13 cellular contexts compared by ENCODE assay signal in the genomic region with DNA sequence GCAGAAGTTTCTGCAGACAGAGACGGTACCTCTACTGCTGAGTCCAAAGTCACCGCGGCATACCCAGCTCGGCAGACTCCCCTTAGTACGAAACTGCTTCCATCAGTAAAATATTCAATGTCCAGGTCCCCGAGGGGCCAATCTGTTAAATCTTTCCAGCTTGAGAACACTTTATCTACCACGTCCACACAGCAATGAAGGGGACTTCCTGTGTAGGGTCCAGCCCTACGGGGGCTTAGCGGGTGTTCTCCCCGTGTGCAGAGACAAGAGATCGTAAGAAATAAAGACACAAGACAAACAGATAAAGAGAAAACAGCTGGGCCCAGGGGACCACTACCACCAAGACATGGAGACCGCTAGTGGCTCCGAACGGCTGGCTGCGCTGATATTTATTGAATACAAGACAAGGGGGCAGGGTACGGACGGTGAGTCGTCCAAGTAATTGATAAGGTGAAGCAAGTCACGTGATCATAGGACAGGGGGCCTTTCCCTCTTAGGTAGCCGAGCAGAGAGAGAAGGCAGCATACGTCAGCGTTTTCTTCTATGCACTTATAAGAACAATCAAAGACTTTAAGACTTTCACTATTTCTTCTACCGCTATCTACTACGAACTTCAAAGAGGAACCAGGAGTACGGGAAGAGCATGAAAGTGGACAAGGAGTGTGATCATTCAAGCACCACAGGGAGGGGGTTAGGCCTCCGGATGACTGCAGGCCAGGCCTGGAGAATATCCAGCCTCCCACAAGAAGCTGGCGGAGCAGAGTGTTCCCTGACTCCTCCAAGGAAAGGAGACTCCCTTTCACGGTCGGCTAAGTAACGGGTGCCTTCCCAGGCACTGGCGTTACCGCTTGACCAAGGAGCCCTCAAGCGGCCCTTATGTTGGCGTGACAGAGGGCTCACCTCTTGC. TPM values are rescaled to one million over a fixed set of nuclear protein-coding genes. Genes with fewer than 3 reads are reported as not detected.
DNase-seq lines count a peak whose midpoint lies in the region; ATAC-seq and TF ChIP-seq lines count a peak whose summit lies in the region.
"Not testable (repeated sequence)": the region's sequence is repeated elsewhere in the genome, so short reads cannot be mapped to it uniquely, and the experiment has no call there.
"Had no signal": no experiment of that assay in that cellular context is flagged by ENCODE, and none has a peak within 500 bp of the region (broad histone marks: within the 10 kb centered on the region; RNA-seq: fewer than 3 reads in every experiment).

No MANE protein-coding gene starts in this region.

- peak overlapping the region; percentile 42 for H3K27ac ChIP-seq in KOPT-K1 (ENCODE audit: low read depth, low read length, poor library complexity, severe bottlenecking)
- peak overlapping the region; percentile 79 for H3K27ac ChIP-seq in cardiac muscle cell
- not testable (repeated sequence) for H3K27ac ChIP-seq in mesenchymal stem cell (ENCODE audit: low read length, poor library complexity, severe bottlenecking)
- peak overlapping the region; percentile 5 for H3K27ac ChIP-seq in parathyroid adenoma
- peak overlapping the region; percentile 95 for H3K27ac ChIP-seq in stomach smooth muscle (ENCODE audit: low read length)

- not testable (repeated sequence) for H2BK5ac ChIP-seq in mesenchymal stem cell (ENCODE audit: low read depth, low read length, poor library complexity, severe bottlenecking)

- H3K23ac ChIP-seq in mesenchymal stem cell (ENCODE audit: low read length in 2 of 2), result not testable (repeated sequence)

- H3K27me3 ChIP-seq in cardiac muscle cell; mesenchymal stem cell (ENCODE audit: control insufficient read depth in 1 of 2, insufficient read depth in 1 of 2, low read length in 2 of 2); parathyroid adenoma (ENCODE audit: control insufficient read depth, insufficient read depth, low read length); stomach smooth muscle (ENCODE audit: control insufficient read depth in 1 of 2, insufficient read depth in 2 of 2, low read length in 2 of 2): not testable (repeated sequence)

- not testable (repeated sequence) for H3K79me1 ChIP-seq in mesenchymal stem cell (replicated peaks; ENCODE audit: low read length, poor library complexity, severe bottlenecking)

- H2BK12ac ChIP-seq in mesenchymal stem cell (ENCODE audit: low read length in 2 of 2), result peak overlapping the region in 1 of 2 experiments; percentile 54

- not testable (repeated sequence) for H3K9me3 Mint-ChIP-seq in activated T-cell treated with anti-CD3 and anti-CD28 coated beads, Interleukin-2, amount 50 U/mL, for 72 hours; central memory CD8-positive, alpha-beta T cell

- peak overlapping the region; percentile 26 to 55 for H3K4me3 Mint-ChIP-seq in activated T-cell treated with anti-CD3 and anti-CD28 coated beads, Interleukin-2, amount 50 U/mL, for 72 hours
- peak overlapping the region; percentile 45 for H3K4me3 Mint-ChIP-seq in central memory CD8-positive, alpha-beta T cell

- not testable (repeated sequence) for H4K91ac ChIP-seq in mesenchymal stem cell (ENCODE audit: low read length)

- H3K36me3 Mint-ChIP-seq in activated T-cell treated with anti-CD3 and anti-CD28 coated beads, Interleukin-2, amount 50 U/mL, for 72 hours (ENCODE audit: insufficient read depth in 2 of 2); central memory CD8-positive, alpha-beta T cell (ENCODE audit: insufficient read depth): not testable (repeated sequence)

- H3K9ac ChIP-seq in mesenchymal stem cell (ENCODE audit: low read length) (peak overlapping the region; percentile 65), stomach smooth muscle (ENCODE audit: low read length in 2 of 2) (peak overlapping the region; percentile 70 to 71)
- not testable (repeated sequence) for H3K9ac ChIP-seq in parathyroid adenoma

- not testable (repeated sequence) for TF ChIP-seq CTCF in cardiac muscle cell (IDR thresholded peaks at IDR 0.05; ENCODE audit: low read depth, low read length); parathyroid adenoma (IDR thresholded peaks at IDR 0.05)

- not testable (repeated sequence) for ATAC-seq in activated T-cell treated with anti-CD3 and anti-CD28 coated beads, Interleukin-2, amount 50 U/mL, for 72 hours (replicated peaks in 1 of 2); central memory CD8-positive, alpha-beta T cell (replicated peaks; ENCODE audit: extremely low read depth, poor library complexity, severe bottlenecking)

- H3K79me2 ChIP-seq in parathyroid adenoma, result not testable (repeated sequence)

- H3K27me3 Mint-ChIP-seq in activated T-cell treated with anti-CD3 and anti-CD28 coated beads, Interleukin-2, amount 50 U/mL, for 72 hours (ENCODE audit: low read depth); central memory CD8-positive, alpha-beta T cell: not testable (repeated sequence)

- peak overlapping the region; percentile 84 for H3K27ac Mint-ChIP-seq in activated T-cell treated with anti-CD3 and anti-CD28 coated beads, Interleukin-2, amount 50 U/mL, for 72 hours
- H3K27ac Mint-ChIP-seq in central memory CD8-positive, alpha-beta T cell (ENCODE audit: low read depth), result peak overlapping the region; percentile 85

- H2BK15ac ChIP-seq in mesenchymal stem cell (ENCODE audit: low read depth, poor library complexity, severe bottlenecking), result peak overlapping the region; percentile 23

- peaks cover 68% of the 10 kb centered on the region for H3K4me1 Mint-ChIP-seq in activated T-cell treated with anti-CD3 and anti-CD28 coated beads, Interleukin-2, amount 50 U/mL, for 72 hours (ENCODE audit: low read depth)
- peaks cover 53% of the 10 kb centered on the region for H3K4me1 Mint-ChIP-seq in central memory CD8-positive, alpha-beta T cell

- peak overlapping the region in 1 of 2 experiments; percentile 7 for H3K4ac ChIP-seq in mesenchymal stem cell (ENCODE audit: low read depth in 1 of 2, low read length in 2 of 2)

- peak overlapping the region; percentile 41 to 62 for H3K18ac ChIP-seq in mesenchymal stem cell (ENCODE audit: low read depth in 1 of 2, low read length in 2 of 2)

- not testable (repeated sequence) for H3K9me3 ChIP-seq in KOPT-K1 (ENCODE audit: insufficient read depth, low read length, poor library complexity, severe bottlenecking); cardiac muscle cell (ENCODE audit: low read depth); mesenchymal stem cell (ENCODE audit: control insufficient read depth, low read length); parathyroid adenoma (ENCODE audit: control insufficient read depth, low read length); stomach smooth muscle (ENCODE audit: control insufficient read depth in 2 of 2, low read length in 2 of 2)

- DNase-seq in activated T-cell treated with anti-CD3 and anti-CD28 coated beads, Interleukin-2, amount 50 U/mL, for 72 hours; central memory CD8-positive, alpha-beta T cell (ENCODE audit: low spot score in 2 of 2); cardiac muscle cell (ENCODE audit: low read depth in 1 of 2, low spot score in 1 of 2): not testable (repeated sequence)
- peak; percentile 24 for DNase-seq in mesenchymal stem cell

- not testable (repeated sequence) for H2AK5ac ChIP-seq in mesenchymal stem cell (ENCODE audit: low read length, severe bottlenecking)

- H2AFZ ChIP-seq in mesenchymal stem cell (ENCODE audit: low read depth, low read length); parathyroid adenoma: not testable (repeated sequence)

- H3K4me2 ChIP-seq in mesenchymal stem cell (ENCODE audit: low read length, poor library complexity, severe bottlenecking); parathyroid adenoma (ENCODE audit: low read length): not testable (repeated sequence)

- WGBS in mesenchymal stem cell, result 45% methylated on average over 21 of the region's 34 CpGs

- H2BK120ac ChIP-seq in mesenchymal stem cell (ENCODE audit: low read depth, low read length), result peak overlapping the region; percentile 39

- H3K4me1 ChIP-seq in cardiac muscle cell (ENCODE audit: low read depth) (peaks cover 22% of the 10 kb centered on the region), mesenchymal stem cell (ENCODE audit: control insufficient read depth, insufficient read depth, low read depth, low read length) (peaks cover 32% of the 10 kb centered on the region), stomach smooth muscle (ENCODE audit: control insufficient read depth, insufficient read depth, low read length) (peaks cover 38% of the 10 kb centered on the region)
- not testable (repeated sequence) for H3K4me1 ChIP-seq in parathyroid adenoma

- H4K8ac ChIP-seq in mesenchymal stem cell (ENCODE audit: low read length), result peak overlapping the region; percentile 87

- not testable (repeated sequence) for H3K14ac ChIP-seq in mesenchymal stem cell (ENCODE audit: low read length in 2 of 2)

- not testable (repeated sequence) for H3K4me3 ChIP-seq in cardiac muscle cell; parathyroid adenoma (ENCODE audit: low read depth, low read length)
- H3K4me3 ChIP-seq in mesenchymal stem cell (ENCODE audit: insufficient read depth in 1 of 2, low read depth in 1 of 2, low read length in 2 of 2) (peak overlapping the region in 1 of 2 experiments; percentile 54), stomach smooth muscle (ENCODE audit: low read length in 2 of 2) (peak overlapping the region; percentile 22 to 49)

- not testable (repeated sequence) for H3K36me3 ChIP-seq in KOPT-K1 (ENCODE audit: insufficient read depth, low read length); cardiac muscle cell; mesenchymal stem cell (ENCODE audit: control insufficient read depth in 1 of 2, insufficient read depth in 2 of 2, low read depth in 1 of 2, low read length in 2 of 2); parathyroid adenoma (ENCODE audit: control insufficient read depth, insufficient read depth, low read length); stomach smooth muscle (ENCODE audit: control insufficient read depth in 2 of 2, insufficient read depth in 2 of 2, low read length in 2 of 2)

RNA-seq across cellular contexts. Expression of gene IFITM3, which starts 4.2 kb away (rescaled TPM):
- 10 to 100 TPM; 24.4 to 75.8 TPM for total RNA-seq in activated T-cell treated with anti-CD3 and anti-CD28 coated beads, Interleukin-2, amount 50 U/mL, for 72 hours
- total RNA-seq in cardiac muscle cell, result 108 and 137 TPM in 2 replicates
- polyA plus RNA-seq in cardiac muscle cell, result 498 and 585 TPM in 2 replicates
- 2,969 TPM for polyA plus RNA-seq in mesenchymal stem cell (2013, experiment 1 of 2)
- 2,910 TPM for polyA plus RNA-seq in mesenchymal stem cell (2013, experiment 2 of 2)

RNA-seq across cellular contexts. Expression of gene IFITM1, which starts 11.0 kb away (rescaled TPM):
- 100 to 1,000 TPM; 306 to 384 TPM for total RNA-seq in activated T-cell treated with anti-CD3 and anti-CD28 coated beads, Interleukin-2, amount 50 U/mL, for 72 hours
- 47.2 and 68.9 TPM in 2 replicates for total RNA-seq in cardiac muscle cell
- 74.3 and 154 TPM in 2 replicates for polyA plus RNA-seq in cardiac muscle cell
- polyA plus RNA-seq in mesenchymal stem cell (2013, experiment 1 of 2), result 395 TPM
- 368 TPM for polyA plus RNA-seq in mesenchymal stem cell (2013, experiment 2 of 2)

RNA-seq across cellular contexts. Expression of gene IFITM2, which starts 17.2 kb away (rescaled TPM):
- 100 to 1,000 TPM; 542 to 639 TPM for total RNA-seq in activated T-cell treated with anti-CD3 and anti-CD28 coated beads, Interleukin-2, amount 50 U/mL, for 72 hours
- 71.6 and 84.8 TPM in 2 replicates for total RNA-seq in cardiac muscle cell
- polyA plus RNA-seq in cardiac muscle cell, result 267 and 368 TPM in 2 replicates
- 1,548 TPM for polyA plus RNA-seq in mesenchymal stem cell (2013, experiment 1 of 2)
- polyA plus RNA-seq in mesenchymal stem cell (2013, experiment 2 of 2), result 1,588 TPM

RNA-seq across cellular contexts. Expression of gene IFITM5, which starts 25.5 kb away (rescaled TPM):
- total RNA-seq in activated T-cell treated with anti-CD3 and anti-CD28 coated beads, Interleukin-2, amount 50 U/mL, for 72 hours, result not detected
- not detected in 2 replicates for total RNA-seq in cardiac muscle cell
- polyA plus RNA-seq in cardiac muscle cell, result 0.41 TPM in 1 of 2 replicates, not detected in the other
- not detected for polyA plus RNA-seq in mesenchymal stem cell (2013, experiment 1 of 2)
- not detected for polyA plus RNA-seq in mesenchymal stem cell (2013, experiment 2 of 2)
- total RNA-seq: activated CD8-positive, alpha-beta T cell treated with anti-CD3 and anti-CD28 coated beads, Interleukin-2, amount 10 ng/mL, durations not matched to agents 7 days and 5 days; bronchial epithelial cell; endothelial cell of umbilical vein; OCI-LY7; ureter had no signal
- polyA plus RNA-seq: CD14-positive monocyte, endothelial cell of umbilical vein had no signal

RNA-seq across cellular contexts. Expression of gene PGGHG, which starts 35.9 kb away (rescaled TPM):
- total RNA-seq in activated T-cell treated with anti-CD3 and anti-CD28 coated beads, Interleukin-2, amount 50 U/mL, for 72 hours, result 100 to 1,000 TPM; 161 to 273 TPM
- total RNA-seq in cardiac muscle cell, result 29.9 and 88.7 TPM in 2 replicates
- 33.1 and 42.4 TPM in 2 replicates for polyA plus RNA-seq in cardiac muscle cell
- polyA plus RNA-seq in mesenchymal stem cell (2013, experiment 1 of 2), result 35.9 TPM
- 33.3 TPM for polyA plus RNA-seq in mesenchymal stem cell (2013, experiment 2 of 2)
